8 cellular contexts compared by ENCODE assay signal in genomic region chr14:52043690-52044089, GRCh38. TPM values are rescaled to one million over a fixed set of nuclear protein-coding genes. Genes with fewer than 3 reads are reported as not detected.
DNase-seq lines count a peak whose midpoint lies in the region; ATAC-seq and TF ChIP-seq lines count a peak whose summit lies in the region.

No MANE protein-coding gene starts in this region.

- no peaks in the 10 kb centered on the region for H3K9me3 Mint-ChIP-seq in neural progenitor cell

- H3K4me2 ChIP-seq in neural progenitor cell, result no peak overlapping the region

- no peak overlapping the region for H3K27ac Mint-ChIP-seq in neural progenitor cell

- no peak overlapping the region for H2AFZ ChIP-seq in neural progenitor cell (replicated peaks)

- H3K36me3 ChIP-seq in BE2C (no peaks in the 10 kb centered on the region), H7 (replicated peaks; ENCODE audit: control insufficient read depth, insufficient read depth, low read length) (no peaks in the 10 kb centered on the region), colonic mucosa (no peaks in the 10 kb centered on the region), neural progenitor cell (no peaks in the 10 kb centered on the region)

- H3K27ac ChIP-seq in colonic mucosa (no peak overlapping the region), neural progenitor cell (no peak overlapping the region)

- H3K36me3 Mint-ChIP-seq in neural progenitor cell, result no peaks in the 10 kb centered on the region

- H3K9me3 ChIP-seq in BE2C, result no peaks in the 10 kb centered on the region
- no peaks in the 10 kb centered on the region for H3K9me3 ChIP-seq in colonic mucosa
- no peaks in the 10 kb centered on the region for H3K9me3 ChIP-seq in neural progenitor cell (ENCODE audit: low read depth)

- DNase-seq in BE2C (peak; percentile 79), H7 (peak; percentile 79), SW480 (ENCODE audit: low spot score) (peak; percentile 30), colonic mucosa (peak; percentile 58), neural progenitor cell (ENCODE audit: low spot score) (peak; percentile 71), hepatic stellate cell (ENCODE audit: low spot score) (no peak)
- DNase-seq in central memory CD4-positive, alpha-beta T cell, result no peak

- TF ChIP-seq CTCF in BE2C (IDR thresholded peaks at IDR 0.05; ENCODE audit: low read depth, low read length) (peak; percentile 87), colonic mucosa (IDR thresholded peaks at IDR 0.05) (peak; percentile 39), neural progenitor cell (IDR thresholded peaks at IDR 0.05) (peak; percentile 68)

- H3K9ac ChIP-seq in colonic mucosa (ENCODE audit: low read depth in 2 of 2, low read length in 2 of 2), result no peak overlapping the region
- H3K9ac ChIP-seq in neural progenitor cell, result no peak overlapping the region

- no peak for ATAC-seq in HG02588 (IDR thresholded peaks at IDR 0.05; ENCODE audit: unreplicated experiment)

- H3K27me3 ChIP-seq in BE2C (no peaks in the 10 kb centered on the region), H7 (ENCODE audit: control insufficient read depth, insufficient read depth, low read length) (no peaks in the 10 kb centered on the region), colonic mucosa (no peaks in the 10 kb centered on the region), neural progenitor cell (no peaks in the 10 kb centered on the region)

- H4K20me1 ChIP-seq in neural progenitor cell (ENCODE audit: low read depth), result no peaks in the 10 kb centered on the region

- H3K4me3 Mint-ChIP-seq in neural progenitor cell, result no peak overlapping the region

- peaks cover 3% of the 10 kb centered on the region for H3K27me3 Mint-ChIP-seq in neural progenitor cell (ENCODE audit: insufficient read depth, low read depth)

- no peaks in the 10 kb centered on the region for H3K79me2 ChIP-seq in neural progenitor cell (ENCODE audit: low read depth)

- H3F3A ChIP-seq in neural progenitor cell (ENCODE audit: low read depth), result no peaks in the 10 kb centered on the region

- H3K4me3 ChIP-seq in BE2C (ENCODE audit: low read depth, low read length) (no peak overlapping the region), H7 (ENCODE audit: insufficient read depth, low read depth, low read length) (no peak overlapping the region), colonic mucosa (no peak overlapping the region), neural progenitor cell (no peak overlapping the region)

- H3K4me1 Mint-ChIP-seq in neural progenitor cell, result peaks cover 3% of the 10 kb centered on the region

- intact Hi-C loops in colonic mucosa (cut with DNase I), result no loop called here

- H3K4me1 ChIP-seq in BE2C (no peaks in the 10 kb centered on the region), colonic mucosa (peaks cover 3% of the 10 kb centered on the region), neural progenitor cell (no peaks in the 10 kb centered on the region)

RNA-seq across cellular contexts. Expression of gene NID2, which starts 25.2 kb away (rescaled TPM):
- polyA plus RNA-seq in BE2C (2012; ENCODE audit: insufficient read depth, insufficient read length, low read depth), result 2.6 TPM
- total RNA-seq in H7 (2014; rRNA removed; shearing (Covaris generic)), result 5.1 and 9.6 TPM in 2 replicates
- 10 to 100 TPM; 18.8 to 28.7 TPM for total RNA-seq in colonic mucosa
- total RNA-seq in neural progenitor cell (ENCODE audit: low replicate concordance), result 22.0 and 24.7 TPM in 2 replicates

RNA-seq across cellular contexts. Expression of gene RTRAF, which starts 54.3 kb away (rescaled TPM):
- polyA plus RNA-seq in BE2C (2012; ENCODE audit: insufficient read depth, insufficient read length, low read depth), result 289 TPM
- 321 and 401 TPM in 2 replicates for total RNA-seq in H7 (2014; rRNA removed; shearing (Covaris generic))
- total RNA-seq in colonic mucosa (100 to 1,000 TPM; 157 to 181 TPM), neural progenitor cell (ENCODE audit: low replicate concordance) (149 and 414 TPM in 2 replicates)

Comparison
In these comparisons a context has a peak if more than half of its experiments do, and no peak if none do; other contexts are left out.
1. DNase-seq: peak in BE2C (single experiment), H7 (single experiment), SW480 (single experiment), colonic mucosa (single experiment) and neural progenitor cell (single experiment); none in hepatic stellate cell (single experiment) and central memory CD4-positive, alpha-beta T cell (single experiment).
2. Peak in every context shown above with its lines, with median percentiles within 50 percentile points of each other: CTCF ChIP-seq.